2 cellular contexts compared by ENCODE assay signal in the genomic region with DNA sequence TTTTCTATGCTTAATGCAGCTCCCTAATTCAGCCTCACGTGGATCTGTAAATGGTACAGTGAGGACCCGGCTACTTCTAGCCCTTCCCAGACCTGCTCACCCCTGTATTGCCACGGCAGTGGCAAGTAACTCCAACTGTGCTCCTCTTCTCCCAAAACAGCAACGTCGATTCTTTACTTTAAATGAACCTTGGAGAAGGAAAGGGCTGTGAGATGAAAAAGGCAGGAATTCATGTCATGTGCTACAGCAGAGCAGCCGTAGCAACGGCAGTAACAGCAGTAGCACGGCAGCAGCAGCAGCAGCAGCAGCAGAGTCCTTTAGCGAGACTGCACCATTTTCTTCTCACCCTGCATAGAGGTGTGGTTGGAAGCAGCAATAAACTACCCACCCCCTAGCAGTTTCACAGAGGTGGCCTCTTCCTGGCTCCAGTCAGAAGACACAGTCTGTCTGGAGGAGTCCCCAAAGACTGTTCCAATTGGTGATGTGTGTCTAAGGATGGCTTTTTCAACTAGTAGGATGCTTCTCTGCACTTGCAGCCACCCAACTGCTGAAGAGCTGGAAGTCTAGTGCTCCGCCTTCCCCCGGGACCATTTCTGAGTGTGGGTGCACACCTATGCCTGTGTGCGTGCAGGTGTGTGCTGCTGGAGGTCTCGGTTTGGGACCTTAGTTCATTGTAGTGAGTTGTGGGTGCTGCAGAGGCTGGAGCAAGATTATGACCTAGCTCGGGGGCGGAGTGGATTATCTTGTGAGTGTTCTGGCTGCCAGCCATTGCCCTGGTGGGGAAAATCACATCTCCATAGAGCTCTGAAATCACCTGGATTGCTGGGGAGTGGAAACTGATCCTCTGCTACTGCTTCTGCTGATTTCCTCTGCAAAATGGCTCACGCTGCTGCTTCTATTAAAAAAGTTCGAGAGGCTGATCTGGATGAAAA.
TF ChIP-seq lines count a peak whose summit lies in the region.

No MANE protein-coding gene starts in this region.

TF ChIP-seq in HepG2, 621 proteins besides CTCF, POLR2A, EP300 and RAD21 (continued from another document and continues in another):
- no peak for TF ChIP-seq RNF219 (CRISPR knock-in tag; IDR thresholded peaks at IDR 0.05)
- no peak for TF ChIP-seq TBX3 (IDR thresholded peaks at IDR 0.05; ENCODE audit: borderline replicate concordance)
- no peak for TF ChIP-seq ARHGAP35 (CRISPR knock-in tag; IDR thresholded peaks at IDR 0.05; ENCODE audit: borderline replicate concordance)
- TF ChIP-seq ZNF276 (CRISPR knock-in tag; IDR thresholded peaks at IDR 0.05; ENCODE audit: low read depth) = no peak
- no peak for TF ChIP-seq DR1 (CRISPR knock-in tag; IDR thresholded peaks at IDR 0.05)
- TF ChIP-seq ZNF598 (CRISPR knock-in tag; IDR thresholded peaks at IDR 0.05; ENCODE audit: borderline replicate concordance) = 0 out of 2 replicates have a peak, but pooled peaks have one; percentile 56
- TF ChIP-seq ZNF563 (CRISPR knock-in tag; IDR thresholded peaks at IDR 0.05) = no peak
- no peak for TF ChIP-seq ATF1 (CRISPR knock-in tag; IDR thresholded peaks at IDR 0.05)
- TF ChIP-seq, protein P1, sequence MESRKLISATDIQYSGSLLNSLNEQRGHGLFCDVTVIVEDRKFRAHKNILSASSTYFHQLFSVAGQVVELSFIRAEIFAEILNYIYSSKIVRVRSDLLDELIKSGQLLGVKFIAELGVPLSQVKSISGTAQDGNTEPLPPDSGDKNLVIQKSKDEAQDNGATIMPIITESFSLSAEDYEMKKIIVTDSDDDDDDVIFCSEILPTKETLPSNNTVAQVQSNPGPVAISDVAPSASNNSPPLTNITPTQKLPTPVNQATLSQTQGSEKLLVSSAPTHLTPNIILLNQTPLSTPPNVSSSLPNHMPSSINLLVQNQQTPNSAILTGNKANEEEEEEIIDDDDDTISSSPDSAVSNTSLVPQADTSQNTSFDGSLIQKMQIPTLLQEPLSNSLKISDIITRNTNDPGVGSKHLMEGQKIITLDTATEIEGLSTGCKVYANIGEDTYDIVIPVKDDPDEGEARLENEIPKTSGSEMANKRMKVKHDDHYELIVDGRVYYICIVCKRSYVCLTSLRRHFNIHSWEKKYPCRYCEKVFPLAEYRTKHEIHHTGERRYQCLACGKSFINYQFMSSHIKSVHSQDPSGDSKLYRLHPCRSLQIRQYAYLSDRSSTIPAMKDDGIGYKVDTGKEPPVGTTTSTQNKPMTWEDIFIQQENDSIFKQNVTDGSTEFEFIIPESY (CRISPR knock-in tag; IDR thresholded peaks at IDR 0.05) = no peak
- TF ChIP-seq HMGXB4 (CRISPR knock-in tag; IDR thresholded peaks at IDR 0.05; ENCODE audit: borderline replicate concordance in 1 of 2, low read depth in 1 of 2) = 0 out of 4 replicates have a peak, but pooled peaks of 1 of the 2 experiments have one; percentile 10
- TF ChIP-seq NBN (conservative IDR thresholded peaks at IDR 0.05) = no peak
- TF ChIP-seq, protein P2, sequence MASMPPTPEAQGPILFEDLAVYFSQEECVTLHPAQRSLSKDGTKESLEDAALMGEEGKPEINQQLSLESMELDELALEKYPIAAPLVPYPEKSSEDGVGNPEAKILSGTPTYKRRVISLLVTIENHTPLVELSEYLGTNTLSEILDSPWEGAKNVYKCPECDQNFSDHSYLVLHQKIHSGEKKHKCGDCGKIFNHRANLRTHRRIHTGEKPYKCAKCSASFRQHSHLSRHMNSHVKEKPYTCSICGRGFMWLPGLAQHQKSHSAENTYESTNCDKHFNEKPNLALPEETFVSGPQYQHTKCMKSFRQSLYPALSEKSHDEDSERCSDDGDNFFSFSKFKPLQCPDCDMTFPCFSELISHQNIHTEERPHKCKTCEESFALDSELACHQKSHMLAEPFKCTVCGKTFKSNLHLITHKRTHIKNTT (CRISPR knock-in tag; IDR thresholded peaks at IDR 0.05) = no peak
- TF ChIP-seq ZNF570 (CRISPR knock-in tag; IDR thresholded peaks at IDR 0.05; ENCODE audit: borderline replicate concordance) = no peak
- no peak for TF ChIP-seq FOXA3 (CRISPR knock-in tag; IDR thresholded peaks at IDR 0.05)
- no peak for TF ChIP-seq ZNF331 (CRISPR knock-in tag; IDR thresholded peaks at IDR 0.05)
- no peak for TF ChIP-seq FOSL1 (CRISPR knock-in tag; IDR thresholded peaks at IDR 0.05; ENCODE audit: borderline replicate concordance)
- no peak for TF ChIP-seq ATRX (CRISPR knock-in tag; IDR thresholded peaks at IDR 0.05; ENCODE audit: borderline replicate concordance)

TF ChIP-seq in HEK293T, 16 proteins besides CTCF, POLR2A, EP300 and RAD21 (continued from another document):
- TF ChIP-seq HDGF (IDR thresholded peaks at IDR 0.05; ENCODE audit: borderline replicate concordance) = no peak
